In genomic region chr2:236572482-236572881, GRCh38 we compare ENCODE assay signal across 1 cellular context.
TF ChIP-seq lines count a peak whose summit lies in the region.

No MANE protein-coding gene starts in this region.

TF ChIP-seq in H1, 55 proteins besides CTCF, POLR2A, EP300 and RAD21:
- TF ChIP-seq SAP30 (IDR thresholded peaks at IDR 0.05; ENCODE audit: insufficient read depth, insufficient replicate concordance, low read length) (no peak), RXRA (IDR thresholded peaks at IDR 0.05; ENCODE audit: insufficient read depth, low read depth, low read length) (no peak), POLR2AphosphoS5 (IDR thresholded peaks at IDR 0.05; ENCODE audit: low read depth, low read length) (no peak), YY1 (IDR thresholded peaks at IDR 0.05; ENCODE audit: low read depth, low read length) (no peak), CBX5 (IDR thresholded peaks at IDR 0.05; ENCODE audit: low read depth, low read length) (no peak), EZH2 (IDR thresholded peaks at IDR 0.05; ENCODE audit: low read depth, low read length, severe bottlenecking) (no peak), JUND (IDR thresholded peaks at IDR 0.05; ENCODE audit: low read length) (no peak), FOSL1 (IDR thresholded peaks at IDR 0.05; ENCODE audit: insufficient read depth, low read depth, low read length) (no peak), KDM5A (IDR thresholded peaks at IDR 0.05; ENCODE audit: low read length) (no peak), RBBP5 (IDR thresholded peaks at IDR 0.05; ENCODE audit: borderline replicate concordance, low read depth, low read length) (no peak), TCF12 (IDR thresholded peaks at IDR 0.05; ENCODE audit: low read depth, low read length) (no peak), POU5F1 (IDR thresholded peaks at IDR 0.05; ENCODE audit: low read depth, low read length) (no peak), HDAC2 (IDR thresholded peaks at IDR 0.05; ENCODE audit: borderline replicate concordance in 1 of 2, low read depth in 2 of 2, low read length in 2 of 2) (no peak), BRCA1 (IDR thresholded peaks at IDR 0.05; ENCODE audit: low read depth, low read length) (no peak), SP4 (IDR thresholded peaks at IDR 0.05; ENCODE audit: low read length) (no peak), SIN3A (conservative IDR thresholded peaks at IDR 0.05 in 1 of 2, IDR thresholded peaks at IDR 0.05 in 1 of 2; ENCODE audit: low read depth in 1 of 2, low read length in 2 of 2) (no peak), ZNF274 (IDR thresholded peaks at IDR 0.05; ENCODE audit: borderline replicate concordance, extremely low read depth, low read length) (no peak)
- TF ChIP-seq, protein P1, sequence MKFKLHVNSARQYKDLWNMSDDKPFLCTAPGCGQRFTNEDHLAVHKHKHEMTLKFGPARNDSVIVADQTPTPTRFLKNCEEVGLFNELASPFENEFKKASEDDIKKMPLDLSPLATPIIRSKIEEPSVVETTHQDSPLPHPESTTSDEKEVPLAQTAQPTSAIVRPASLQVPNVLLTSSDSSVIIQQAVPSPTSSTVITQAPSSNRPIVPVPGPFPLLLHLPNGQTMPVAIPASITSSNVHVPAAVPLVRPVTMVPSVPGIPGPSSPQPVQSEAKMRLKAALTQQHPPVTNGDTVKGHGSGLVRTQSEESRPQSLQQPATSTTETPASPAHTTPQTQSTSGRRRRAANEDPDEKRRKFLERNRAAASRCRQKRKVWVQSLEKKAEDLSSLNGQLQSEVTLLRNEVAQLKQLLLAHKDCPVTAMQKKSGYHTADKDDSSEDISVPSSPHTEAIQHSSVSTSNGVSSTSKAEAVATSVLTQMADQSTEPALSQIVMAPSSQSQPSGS (IDR thresholded peaks at IDR 0.05; ENCODE audit: low read length) = no peak
- TF ChIP-seq, protein P2, sequence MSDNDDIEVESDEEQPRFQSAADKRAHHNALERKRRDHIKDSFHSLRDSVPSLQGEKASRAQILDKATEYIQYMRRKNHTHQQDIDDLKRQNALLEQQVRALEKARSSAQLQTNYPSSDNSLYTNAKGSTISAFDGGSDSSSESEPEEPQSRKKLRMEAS (IDR thresholded peaks at IDR 0.05) = no peak
